14 cellular contexts compared by ENCODE assay signal in the genomic region with DNA sequence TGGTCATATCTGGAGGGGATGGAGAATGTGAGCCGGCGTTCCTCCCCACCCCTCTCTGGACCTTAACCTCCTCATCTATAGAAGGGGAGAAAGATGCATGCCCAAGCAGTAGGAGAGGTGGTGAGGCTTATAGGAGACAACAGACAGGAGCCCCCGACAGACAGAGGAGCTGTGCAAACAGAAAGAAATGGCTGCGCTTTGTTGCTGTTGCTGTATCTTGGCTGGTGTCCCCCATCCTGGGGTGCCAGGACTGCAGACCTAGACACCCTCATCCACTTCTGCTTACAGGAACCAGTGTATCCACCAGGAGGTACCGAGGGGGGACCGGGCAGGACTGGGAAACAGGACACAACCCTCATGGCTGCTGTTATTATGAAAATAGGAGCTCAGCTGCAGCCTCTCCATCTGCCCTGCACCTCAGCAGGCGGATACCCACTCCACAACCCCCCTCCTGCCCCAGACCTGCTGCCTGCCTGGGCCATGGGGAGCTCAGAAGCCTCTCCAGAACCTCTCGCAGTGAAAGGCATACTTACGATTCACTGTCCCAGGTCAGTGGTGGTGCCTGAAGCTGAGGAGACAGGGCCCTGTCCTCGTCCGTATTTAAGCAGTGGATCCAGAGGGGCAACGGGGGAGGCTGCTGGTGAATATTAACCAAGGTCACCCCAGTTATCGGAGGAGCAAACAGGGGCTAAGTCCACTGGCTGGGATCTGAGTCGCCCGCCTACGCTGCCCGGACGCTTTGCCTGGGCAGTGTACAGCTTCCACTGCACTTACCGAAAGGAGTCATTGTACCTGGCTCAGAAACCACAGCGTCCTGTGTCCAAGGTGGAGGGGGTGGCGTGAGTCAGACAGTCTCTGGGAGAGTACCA. TPM values are rescaled to one million over a fixed set of nuclear protein-coding genes. Genes with fewer than 3 reads are reported as not detected.
A peak's percentile ranks its signal among the peaks of the same experiment; 100 is the strongest.
DNase-seq lines count a peak whose midpoint lies in the region; ATAC-seq and TF ChIP-seq lines count a peak whose summit lies in the region.
"Had no signal": no experiment of that assay in that cellular context is flagged by ENCODE, and none has a peak within 500 bp of the region (broad histone marks: within the 10 kb centered on the region; RNA-seq: fewer than 3 reads in every experiment).

A gene (minus strand): TSS at position 576 of the 869 bp plus-strand sequence. CDS start 5,365 bp downstream, outside the sequence.

- H3K9me3 Mint-ChIP-seq in activated CD4-positive, alpha-beta T cell treated with anti-CD3 and anti-CD28 coated beads for 36 hours (ENCODE audit: low read depth): no peaks in the 10 kb centered on the region
- H3K9me3 Mint-ChIP-seq in type B pancreatic cell: no peaks in the 10 kb centered on the region
- H3K9me3 Mint-ChIP-seq: immature natural killer cell had no signal

- peak; percentile 60 for DNase-seq in activated CD4-positive, alpha-beta T cell treated with anti-CD3 and anti-CD28 coated beads for 36 hours
- DNase-seq in activated CD4-positive, alpha-beta T cell treated with anti-CD3 and anti-CD28 coated beads for 1 hour: no peak
- DNase-seq in astrocyte of the hippocampus (ENCODE audit: low read depth, low spot score) (peak; percentile 59), left lung (peak; percentile 81 to 83), type B pancreatic cell (ENCODE audit: extremely low spot score, unreplicated experiment) (no peak), esophagus muscularis mucosa (ENCODE audit: extremely low spot score) (no peak), left cardiac atrium (no peak), NCI-H2171 (lab: John Stamatoyannopoulos, UW) (no peak)
- DNase-seq: DND-41, immature natural killer cell, MM.1S, NCI-H748 treated with DMSO at 0.1 percent for 48 hours, psoas muscle, SW 1271 had no signal

- H3K36me3 ChIP-seq in left lung (peaks cover 0 to 8% of the 10 kb centered on the region in 2 donors), esophagus muscularis mucosa (no peaks in the 10 kb centered on the region)

- no peak for TF ChIP-seq EP300 in esophagus muscularis mucosa (IDR thresholded peaks at IDR 0.05)

- H3K27me3 Mint-ChIP-seq in activated CD4-positive, alpha-beta T cell treated with anti-CD3 and anti-CD28 coated beads for 36 hours: no peaks in the 10 kb centered on the region
- no peaks in the 10 kb centered on the region for H3K27me3 Mint-ChIP-seq in type B pancreatic cell

- H3K27ac ChIP-seq in left lung (peak within 1 kb of the TSS; percentile 89 to 93), esophagus muscularis mucosa (replicated peaks in 1 of 4) (no peak within 1 kb of the TSS)
- H3K27ac ChIP-seq: psoas muscle had no signal

- peaks cover 38% of the 10 kb centered on the region for H3K4me1 Mint-ChIP-seq in activated CD4-positive, alpha-beta T cell treated with anti-CD3 and anti-CD28 coated beads for 36 hours
- H3K4me1 Mint-ChIP-seq in type B pancreatic cell (ENCODE audit: unreplicated experiment): peaks cover 9% of the 10 kb centered on the region

- H3K4me1 ChIP-seq in left lung (peaks cover 5 to 87% of the 10 kb centered on the region in 2 donors), esophagus muscularis mucosa (peaks cover 0 to 29% (median 10%) of the 10 kb centered on the region in 4 donors)
- H3K4me1 ChIP-seq: psoas muscle had no signal

- TF ChIP-seq POLR2A in esophagus muscularis mucosa (IDR thresholded peaks at IDR 0.05; ENCODE audit: low read depth): no peak

- no peak for ATAC-seq in activated CD4-positive, alpha-beta T cell treated with anti-CD3 and anti-CD28 coated beads for 36 hours
- peak; percentile 72 for ATAC-seq in left lung
- ATAC-seq in left cardiac atrium: no peak
- ATAC-seq: psoas muscle had no signal

- POLR2A ChIA-PET in activated CD4-positive, alpha-beta T cell treated with anti-CD3 and anti-CD28 coated beads for 36 hours (lab: Charles Lee): interaction anchor here (0.6 to 1.5 kb wide), 4 partner anchors 9 to 410 kb away, joined by 3 to 6 read pairs (median 4); no protein-coding TSS in a partner anchor

- no peaks in the 10 kb centered on the region for H3K9me3 ChIP-seq in left lung
- no peaks in the 10 kb centered on the region for H3K9me3 ChIP-seq in esophagus muscularis mucosa
- H3K9me3 ChIP-seq: psoas muscle had no signal

- peak within 1 kb of the TSS; percentile 58 for H3K27ac Mint-ChIP-seq in activated CD4-positive, alpha-beta T cell treated with anti-CD3 and anti-CD28 coated beads for 36 hours
- peak within 1 kb of the TSS; percentile 56 for H3K27ac Mint-ChIP-seq in type B pancreatic cell
- H3K27ac Mint-ChIP-seq: immature natural killer cell had no signal

- H3K4me3 ChIP-seq in left lung (peak within 1 kb of the TSS; percentile 9 to 55), esophagus muscularis mucosa (no peak within 1 kb of the TSS)
- H3K4me3 ChIP-seq: psoas muscle had no signal

- H3K27me3 ChIP-seq in left lung (no peaks in the 10 kb centered on the region), esophagus muscularis mucosa (peaks cover 0 to 12% (median 0%) of the 10 kb centered on the region in 4 donors)

- intact Hi-C loops in activated CD4-positive, alpha-beta T cell treated with anti-CD3 and anti-CD28 coated beads for 36 hours (cut with DNase I, micrococcal nuclease): no loop called here
- intact Hi-C loops in left lung (cut with DNase I): no loop called here
- intact Hi-C loops in esophagus muscularis mucosa (cut with DNase I): no loop called here
- intact Hi-C loops in left cardiac atrium (cut with DNase I): no loop called here

- TF ChIP-seq CTCF in left lung (IDR thresholded peaks at IDR 0.05) (no peak), type B pancreatic cell (conservative IDR thresholded peaks at IDR 0.05) (no peak), esophagus muscularis mucosa (IDR thresholded peaks at IDR 0.05) (no peak)

- CTCF ChIA-PET in activated CD4-positive, alpha-beta T cell treated with anti-CD3 and anti-CD28 coated beads for 36 hours (lab: Charles Lee): no interaction called here

- 85% methylated on average over 12 of the region's 21 CpGs for WGBS in esophagus muscularis mucosa

- H3K36me3 Mint-ChIP-seq in activated CD4-positive, alpha-beta T cell treated with anti-CD3 and anti-CD28 coated beads for 36 hours (ENCODE audit: low read depth): peaks cover 6% of the 10 kb centered on the region
- no peaks in the 10 kb centered on the region for H3K36me3 Mint-ChIP-seq in type B pancreatic cell
- H3K36me3 Mint-ChIP-seq: immature natural killer cell had no signal

- H3K4me3 Mint-ChIP-seq in activated CD4-positive, alpha-beta T cell treated with anti-CD3 and anti-CD28 coated beads for 36 hours: peak within 1 kb of the TSS; percentile 76
- peak within 1 kb of the TSS; percentile 34 for H3K4me3 Mint-ChIP-seq in type B pancreatic cell
- H3K4me3 Mint-ChIP-seq: immature natural killer cell had no signal

RNA-seq across cellular contexts. Expression of the gene that starts here (rescaled TPM):
- total RNA-seq in activated CD4-positive, alpha-beta T cell treated with anti-CD3 and anti-CD28 coated beads for 36 hours: 100 to 1,000 TPM; 102 to 140 TPM
- total RNA-seq in left lung: 1,000 to 10,000 TPM; 1,065 to 1,514 TPM
- total RNA-seq in type B pancreatic cell (ENCODE audit: low replicate concordance): 313 and 712 TPM in 2 replicates
- total RNA-seq in esophagus muscularis mucosa: 10 to 100 TPM in 1 of 4 donors, 1 to 10 TPM in 3; 1.7 to 20.2 (median 2.2) TPM
- total RNA-seq in left cardiac atrium: 10 to 100 TPM in 1 of 2 donors, 1 to 10 TPM in 1; 7.1 to 18.2 TPM

Comparison
In these comparisons a context has a peak if more than half of its experiments do, and no peak if none do; other contexts are left out.
1. RNA of the gene that starts here (total RNA-seq): 1,065 to 1,514 TPM in left lung, 313 to 712 TPM in type B pancreatic cell and 102 to 140 TPM in activated CD4-positive, alpha-beta T cell treated with anti-CD3 and anti-CD28 coated beads for 36 hours; 7.1 to 18.2 TPM in left cardiac atrium and 1.7 to 20.2 TPM in esophagus muscularis mucosa; every median in the first group is over 4 times any median in the second.
2. DNase-seq: peak in activated CD4-positive, alpha-beta T cell treated with anti-CD3 and anti-CD28 coated beads for 36 hours (single experiment), astrocyte of the hippocampus (single experiment) and left lung (2 of 2); none in activated CD4-positive, alpha-beta T cell treated with anti-CD3 and anti-CD28 coated beads for 1 hour (single experiment), type B pancreatic cell (single experiment), esophagus muscularis mucosa (single experiment), left cardiac atrium (single experiment) and NCI-H2171 (single experiment).
3. H3K27ac ChIP-seq: peak in left lung (2 of 2); none in esophagus muscularis mucosa (0 of 4).
4. H3K4me3 ChIP-seq: peak in left lung (2 of 2); none in esophagus muscularis mucosa (0 of 4).